In the genomic region with DNA sequence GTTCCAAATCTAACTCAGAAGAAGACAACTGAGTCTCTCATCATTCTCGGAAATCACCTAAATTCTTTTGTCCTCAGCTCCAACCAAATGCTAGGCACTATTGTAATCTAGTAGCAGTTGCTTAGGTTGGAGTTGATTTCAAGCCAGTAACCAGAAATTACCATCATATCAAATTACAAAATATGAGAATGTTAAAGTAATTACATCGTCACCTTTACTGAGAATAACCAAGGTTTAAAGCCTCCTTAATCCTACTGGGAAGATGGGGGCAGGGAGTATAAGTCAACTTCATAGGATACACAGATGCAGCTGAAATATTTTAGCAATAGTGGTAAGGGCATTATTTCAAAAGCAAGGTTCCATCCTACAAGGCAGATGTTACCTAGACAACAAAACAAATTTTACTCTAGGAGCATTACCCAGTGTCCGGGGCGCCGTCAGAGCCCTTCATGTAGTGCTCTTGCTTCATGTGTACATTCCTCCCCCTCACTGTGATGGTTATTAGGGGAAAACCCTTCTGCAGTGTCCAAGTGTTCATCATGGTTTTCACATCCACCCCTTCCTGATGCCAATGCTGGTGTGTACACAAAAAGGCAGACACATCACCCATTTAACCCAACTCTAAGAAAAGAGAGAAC, we compare ENCODE assay signal across 12 cellular contexts. TPM values are rescaled to one million over a fixed set of nuclear protein-coding genes. Genes with fewer than 3 reads are reported as not detected.
A peak's percentile ranks its signal among the peaks of the same experiment; 100 is the strongest.
DNase-seq lines count a peak whose midpoint lies in the region; ATAC-seq and TF ChIP-seq lines count a peak whose summit lies in the region.
"Had no signal": no experiment of that assay in that cellular context is flagged by ENCODE, and none has a peak within 500 bp of the region (broad histone marks: within the 10 kb centered on the region; RNA-seq: fewer than 3 reads in every experiment).

No MANE protein-coding gene starts in this region.

- no peaks in the 10 kb centered on the region for H3K4me1 Mint-ChIP-seq in activated CD4-positive, alpha-beta T cell treated with anti-CD3 and anti-CD28 coated beads, Interleukin-2, amount 10 ng/mL, durations not matched to agents 24 days and 14 days
- peaks cover 5% of the 10 kb centered on the region for H3K4me1 Mint-ChIP-seq in activated CD8-positive, alpha-beta T cell treated with anti-CD3 and anti-CD28 coated beads for 36 hours (ENCODE audit: low read depth)
- peaks cover 0 to 6% of the 10 kb centered on the region in 2 donors for H3K4me1 Mint-ChIP-seq in stimulated activated naive B cell treated with anti-CD40 and anti-IgM and Interleukin-4, amounts not matched to agents 10 μg/mL and 1 μg/mL and 100 μg/mL, for 72 hours

- CTCF ChIA-PET in activated CD8-positive, alpha-beta T cell treated with anti-CD3 and anti-CD28 coated beads for 36 hours (lab: Charles Lee) = interaction anchor here (1.2 to 3.3 kb wide), 4 partner anchors 11 to 375 kb away, joined by 4 to 14 read pairs (median 4); a partner anchor contains a TSS

- ATAC-seq in activated CD8-positive, alpha-beta T cell treated with anti-CD3 and anti-CD28 coated beads for 36 hours = peak; percentile 55
- peak; percentile 27 for ATAC-seq in left ventricle myocardium superior
- peak in 1 of 2 donors; percentile 33 for ATAC-seq in stimulated activated naive B cell treated with anti-CD40 and anti-IgM and Interleukin-4, amounts not matched to agents 10 μg/mL and 1 μg/mL and 100 μg/mL, for 72 hours (replicated peaks)
- no peak for ATAC-seq in HG02610 (IDR thresholded peaks at IDR 0.05; ENCODE audit: unreplicated experiment)
- no peak for ATAC-seq in HG02678 (IDR thresholded peaks at IDR 0.05; ENCODE audit: unreplicated experiment)
- ATAC-seq: activated T-cell treated with anti-CD3 and anti-CD28 coated beads, Interleukin-2, amount 50 U/mL, for 4 hours had no signal

- POLR2A ChIA-PET in activated CD8-positive, alpha-beta T cell treated with anti-CD3 and anti-CD28 coated beads for 36 hours (lab: Charles Lee) = interaction anchor here (0.7 to 3.1 kb wide), 2 partner anchors 12 to 110 kb away, joined by 3 to 15 read pairs; no protein-coding TSS in a partner anchor

- peak overlapping the region; percentile 8 for H3K27ac Mint-ChIP-seq in activated CD4-positive, alpha-beta T cell treated with anti-CD3 and anti-CD28 coated beads, Interleukin-2, amount 10 ng/mL, durations not matched to agents 24 days and 14 days
- H3K27ac Mint-ChIP-seq in activated CD8-positive, alpha-beta T cell treated with anti-CD3 and anti-CD28 coated beads for 36 hours = peak overlapping the region; percentile 58
- H3K27ac Mint-ChIP-seq in stimulated activated naive B cell treated with anti-CD40 and anti-IgM and Interleukin-4, amounts not matched to agents 10 μg/mL and 1 μg/mL and 100 μg/mL, for 72 hours = peak overlapping the region; percentile 63

- peaks cover 63% of the 10 kb centered on the region for H3K36me3 Mint-ChIP-seq in activated CD4-positive, alpha-beta T cell treated with anti-CD3 and anti-CD28 coated beads, Interleukin-2, amount 10 ng/mL, durations not matched to agents 24 days and 14 days (ENCODE audit: low read depth)
- H3K36me3 Mint-ChIP-seq in activated CD8-positive, alpha-beta T cell treated with anti-CD3 and anti-CD28 coated beads for 36 hours (ENCODE audit: low read depth) = peaks cover 50% of the 10 kb centered on the region
- H3K36me3 Mint-ChIP-seq in stimulated activated naive B cell treated with anti-CD40 and anti-IgM and Interleukin-4, amounts not matched to agents 10 μg/mL and 1 μg/mL and 100 μg/mL, for 72 hours = peaks cover 24 to 48% of the 10 kb centered on the region in 2 donors

- no peak for TF ChIP-seq CTCF in activated CD8-positive, alpha-beta T cell treated with anti-CD3 and anti-CD28 coated beads for 36 hours (IDR thresholded peaks at IDR 0.05)

- H3K9me3 Mint-ChIP-seq in activated CD4-positive, alpha-beta T cell treated with anti-CD3 and anti-CD28 coated beads, Interleukin-2, amount 10 ng/mL, durations not matched to agents 24 days and 14 days = no peaks in the 10 kb centered on the region
- no peaks in the 10 kb centered on the region for H3K9me3 Mint-ChIP-seq in activated CD8-positive, alpha-beta T cell treated with anti-CD3 and anti-CD28 coated beads for 36 hours
- H3K9me3 Mint-ChIP-seq in stimulated activated naive B cell treated with anti-CD40 and anti-IgM and Interleukin-4, amounts not matched to agents 10 μg/mL and 1 μg/mL and 100 μg/mL, for 72 hours = no peaks in the 10 kb centered on the region
- H3K9me3 Mint-ChIP-seq: activated T-cell treated with anti-CD3 and anti-CD28 coated beads, Interleukin-2, amount 50 U/mL, for 4 hours; neural crest cell had no signal

- H3K4me3 Mint-ChIP-seq in activated CD4-positive, alpha-beta T cell treated with anti-CD3 and anti-CD28 coated beads, Interleukin-2, amount 10 ng/mL, durations not matched to agents 24 days and 14 days = no peak overlapping the region
- no peak overlapping the region for H3K4me3 Mint-ChIP-seq in activated CD8-positive, alpha-beta T cell treated with anti-CD3 and anti-CD28 coated beads for 36 hours
- H3K4me3 Mint-ChIP-seq in stimulated activated naive B cell treated with anti-CD40 and anti-IgM and Interleukin-4, amounts not matched to agents 10 μg/mL and 1 μg/mL and 100 μg/mL, for 72 hours = no peak overlapping the region
- H3K4me3 Mint-ChIP-seq: activated T-cell treated with anti-CD3 and anti-CD28 coated beads, Interleukin-2, amount 50 U/mL, for 4 hours; neural crest cell had no signal

- DNase-seq in activated CD4-positive, alpha-beta T cell treated with anti-CD3 and anti-CD28 coated beads, Interleukin-2, amount 10 ng/mL, durations not matched to agents 24 days and 14 days = peak; percentile 54
- DNase-seq in activated CD4-positive, alpha-beta T cell treated with anti-CD3 and anti-CD28 coated beads, Interleukin-2, amount 50 U/mL, for 48 hours = no peak
- DNase-seq in activated CD8-positive, alpha-beta T cell treated with anti-CD3 and anti-CD28 coated beads for 36 hours = peak; percentile 18
- DNase-seq in left ventricle myocardium superior (no peak), NCI-H187 treated with DMSO at 0.1 percent for 48 hours (lab: John Stamatoyannopoulos, UW) (no peak)
- DNase-seq in stimulated activated naive B cell treated with anti-CD40 and anti-IgM and Interleukin-4, amounts not matched to agents 10 μg/mL and 1 μg/mL and 100 μg/mL, for 72 hours = no peak
- DNase-seq: activated T-cell treated with anti-CD3 and anti-CD28 coated beads, Interleukin-2, amount 50 U/mL, for 4 hours; esophagus squamous epithelium; NCI-H446 treated with DMSO at 0.1 percent for 48 hours had no signal

- H3K27me3 Mint-ChIP-seq in activated CD4-positive, alpha-beta T cell treated with anti-CD3 and anti-CD28 coated beads, Interleukin-2, amount 10 ng/mL, durations not matched to agents 24 days and 14 days = no peaks in the 10 kb centered on the region
- no peaks in the 10 kb centered on the region for H3K27me3 Mint-ChIP-seq in activated CD8-positive, alpha-beta T cell treated with anti-CD3 and anti-CD28 coated beads for 36 hours
- H3K27me3 Mint-ChIP-seq in stimulated activated naive B cell treated with anti-CD40 and anti-IgM and Interleukin-4, amounts not matched to agents 10 μg/mL and 1 μg/mL and 100 μg/mL, for 72 hours = no peaks in the 10 kb centered on the region

- intact Hi-C loops in activated CD4-positive, alpha-beta T cell treated with anti-CD3 and anti-CD28 coated beads, Interleukin-2, amount 10 ng/mL, durations not matched to agents 24 days and 14 days (cut with micrococcal nuclease) = no loop called here
- intact Hi-C loops in activated CD8-positive, alpha-beta T cell treated with anti-CD3 and anti-CD28 coated beads for 36 hours (cut with micrococcal nuclease) = no loop called here
- intact Hi-C loops in left ventricle myocardium superior (cut with micrococcal nuclease) = no loop called here

RNA-seq across cellular contexts. Expression of a gene that starts 19.5 kb away (rescaled TPM):
- total RNA-seq in activated CD4-positive, alpha-beta T cell treated with anti-CD3 and anti-CD28 coated beads, Interleukin-2, amount 10 ng/mL, durations not matched to agents 24 days and 14 days = 91.6 and 99.1 TPM in 2 replicates
- total RNA-seq in activated CD8-positive, alpha-beta T cell treated with anti-CD3 and anti-CD28 coated beads for 36 hours = 10 to 100 TPM; 60.1 to 62.3 TPM
- total RNA-seq in left ventricle myocardium superior = 39.4 TPM

Comparison
In these comparisons a context has a peak if more than half of its experiments do, and no peak if none do; other contexts are left out.
1. DNase-seq: peak in activated CD4-positive, alpha-beta T cell treated with anti-CD3 and anti-CD28 coated beads, Interleukin-2, amount 10 ng/mL, durations not matched to agents 24 days and 14 days (single experiment) and activated CD8-positive, alpha-beta T cell treated with anti-CD3 and anti-CD28 coated beads for 36 hours (single experiment); none in activated CD4-positive, alpha-beta T cell treated with anti-CD3 and anti-CD28 coated beads, Interleukin-2, amount 50 U/mL, for 48 hours (0 of 2), left ventricle myocardium superior (single experiment), stimulated activated naive B cell treated with anti-CD40 and anti-IgM and Interleukin-4, amounts not matched to agents 10 μg/mL and 1 μg/mL and 100 μg/mL, for 72 hours (single experiment) and NCI-H187 treated with DMSO at 0.1 percent for 48 hours (single experiment).
2. H3K27ac Mint-ChIP-seq: peak in every context shown above with its lines; median percentile 63 in stimulated activated naive B cell treated with anti-CD40 and anti-IgM and Interleukin-4, amounts not matched to agents 10 μg/mL and 1 μg/mL and 100 μg/mL, for 72 hours; 58 in activated CD8-positive, alpha-beta T cell treated with anti-CD3 and anti-CD28 coated beads for 36 hours; 8 in activated CD4-positive, alpha-beta T cell treated with anti-CD3 and anti-CD28 coated beads, Interleukin-2, amount 10 ng/mL, durations not matched to agents 24 days and 14 days.
3. ATAC-seq: peak in activated CD8-positive, alpha-beta T cell treated with anti-CD3 and anti-CD28 coated beads for 36 hours (single experiment) and left ventricle myocardium superior (single experiment); none in HG02610 (single experiment) and HG02678 (single experiment).